ENCODE assay signal across 21 cellular contexts in the genomic region with DNA sequence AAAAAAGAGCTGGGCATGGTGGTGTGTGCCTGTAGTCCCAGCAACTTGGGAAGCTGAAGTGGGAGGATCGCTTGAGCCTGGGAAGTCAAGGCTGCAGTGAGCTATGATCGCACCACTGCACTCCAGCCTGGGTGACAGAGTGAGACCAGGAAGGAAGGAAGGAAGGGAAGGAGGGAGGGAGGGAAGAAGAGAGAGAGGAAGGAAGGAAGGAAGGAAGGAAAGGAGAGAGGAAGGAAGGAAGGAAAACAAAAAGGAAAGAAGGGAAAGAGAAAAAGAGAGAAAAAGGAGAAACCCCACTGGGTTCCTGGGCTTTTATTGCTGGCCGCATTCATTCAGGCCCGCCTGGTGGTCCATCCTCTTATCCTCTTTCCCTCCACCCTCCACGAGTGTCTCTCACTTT. TPM values are rescaled to one million over a fixed set of nuclear protein-coding genes. Genes with fewer than 3 reads are reported as not detected.
"Had no signal": no experiment of that assay in that cellular context is flagged by ENCODE, and none has a peak within 500 bp of the region (broad histone marks: within the 10 kb centered on the region; RNA-seq: fewer than 3 reads in every experiment).

No MANE protein-coding gene starts in this region.

- ATAC-seq: Panc1, PC-3, SK-N-SH treated with all-trans-retinoic acid at 6 μM for 48 hours had no signal

- H3K4me3 ChIP-seq: SJCRH30 had no signal

- H3K4me1 ChIP-seq: SJCRH30 had no signal

- H3K27ac ChIP-seq: RWPE1, SJCRH30 had no signal

- DNase-seq: Karpas-422, KG1, MM.1S, NCI-H1092 treated with DMSO at 0.1 percent for 48 hours, NCI-H187, NCI-H2029, NCI-H2081 treated with DMSO at 0.1 percent for 48 hours, NCI-H2171, NCI-H226, NCI-H446, NCI-H510A, NCI-H524 treated with DMSO at 0.1 percent for 48 hours, NCI-H69, NCI-H774, PC-3, SHP77, SJCRH30 had no signal

- H3K9me3 ChIP-seq: SJCRH30 had no signal

- H3K36me3 ChIP-seq: SJCRH30 had no signal

RNA-seq across cellular contexts. Expression of a gene that starts 9.8 kb away (rescaled TPM):
- total RNA-seq: M059J, PC-3, SJCRH30 had no signal

RNA-seq across cellular contexts. Expression of a gene that starts 53.0 kb away (rescaled TPM):
- total RNA-seq: PC-3, SJCRH30 had no signal
